In the genomic region with DNA sequence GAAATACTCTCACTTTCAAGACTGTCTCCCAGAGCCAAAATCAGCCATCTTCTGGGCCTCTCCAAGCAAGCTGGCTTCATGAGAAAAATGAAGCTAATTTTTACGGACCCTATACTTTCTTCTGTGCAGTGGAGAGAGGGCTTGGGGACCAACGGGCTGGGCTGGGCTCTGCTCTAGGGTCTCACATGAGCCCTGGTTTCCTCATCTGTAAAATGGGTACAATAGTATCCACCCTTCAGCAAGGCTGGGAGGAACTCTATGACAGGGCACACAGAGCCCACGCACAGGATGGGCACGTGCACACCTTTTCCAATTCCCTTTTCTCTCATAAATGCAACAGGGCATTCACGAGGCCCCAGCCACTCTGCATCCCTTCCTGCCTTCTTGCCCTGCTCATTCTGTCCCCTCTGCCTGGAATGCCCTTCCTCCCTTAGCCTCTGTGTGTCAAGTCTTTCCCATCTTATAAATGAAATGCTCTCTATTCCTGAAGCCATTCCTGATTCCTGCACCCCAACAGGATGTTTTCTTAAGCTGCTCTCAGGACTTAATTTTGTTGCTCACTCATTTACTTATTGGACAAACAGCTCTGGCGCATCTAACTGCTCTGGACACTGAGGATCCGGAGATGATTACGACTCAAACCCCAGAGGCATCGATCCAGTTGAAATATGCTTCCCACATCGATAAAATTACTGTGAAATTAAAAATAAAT, we compare ENCODE assay signal across 1 cellular context.
TF ChIP-seq lines count a peak whose summit lies in the region.

No MANE protein-coding gene starts in this region.

TF ChIP-seq in endothelial cell of umbilical vein, 7 proteins besides CTCF, POLR2A, EP300 and RAD21:
- TF ChIP-seq JUN (IDR thresholded peaks at IDR 0.05; ENCODE audit: borderline replicate concordance, insufficient read depth, insufficient read length, low read depth) (no peak), POLR2AphosphoS5 (IDR thresholded peaks at IDR 0.05; ENCODE audit: insufficient read depth, low read depth, low read length) (no peak), MYC (IDR thresholded peaks at IDR 0.05; ENCODE audit: low read depth, low read length) (no peak), EZH2 (IDR thresholded peaks at IDR 0.05; ENCODE audit: borderline replicate concordance, low read depth, low read length, severe bottlenecking) (no peak)
